Comparison of ENCODE assay signal across 2 cellular contexts in the genomic region with DNA sequence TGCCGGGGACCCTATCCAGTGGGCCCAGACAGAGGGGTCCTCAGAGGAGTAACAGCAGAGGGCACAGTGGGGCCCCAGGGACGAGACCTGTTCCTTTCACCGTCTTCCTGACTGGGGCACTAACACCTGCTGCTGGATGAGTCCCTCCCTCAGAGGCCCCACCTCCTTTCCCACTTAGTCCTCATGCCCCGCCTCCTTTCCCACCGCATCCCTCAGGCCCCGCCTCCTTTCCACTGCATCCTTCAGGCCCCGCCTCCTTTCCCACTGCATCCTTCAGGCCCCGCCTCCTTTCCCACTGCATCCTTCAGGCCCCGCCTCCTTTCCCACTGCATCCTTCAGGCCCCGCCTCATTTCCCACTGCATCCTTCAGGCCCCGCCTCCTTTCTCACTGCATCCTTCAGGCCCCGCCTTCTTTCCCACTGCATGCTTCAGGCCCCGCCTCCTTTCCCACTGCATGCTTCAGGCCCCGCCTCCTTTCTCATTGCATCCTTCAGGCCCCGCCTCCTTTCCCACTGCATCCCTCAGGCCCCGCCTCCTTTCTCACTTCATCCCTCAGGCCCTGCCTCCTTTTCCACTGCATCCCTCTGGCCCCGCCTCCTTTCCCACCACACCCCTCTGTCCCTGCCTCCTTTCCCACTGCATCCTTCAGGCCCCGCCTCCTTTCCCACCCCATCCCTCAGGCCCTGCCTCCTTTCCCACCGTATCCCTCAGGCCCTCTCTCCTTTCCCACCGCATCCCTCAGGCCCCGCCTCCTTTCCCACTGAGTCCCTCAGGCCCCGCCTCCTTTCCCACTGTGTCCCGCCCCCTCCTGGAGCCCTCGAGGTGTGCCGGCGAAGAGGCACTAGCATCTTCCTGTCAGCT.
A peak's percentile ranks its signal among the peaks of the same experiment; 100 is the strongest.
TF ChIP-seq lines count a peak whose summit lies in the region.

No MANE protein-coding gene starts in this region.

TF ChIP-seq in HEK293, 187 proteins besides CTCF, POLR2A, EP300 and RAD21:
- TF ChIP-seq KLF8 (tag by site-specific recombination; IDR thresholded peaks at IDR 0.05) = peak; percentile 65; the same call in 1 of the 2 replicates
- peak; percentile 62 for TF ChIP-seq SP3 (tag by site-specific recombination; IDR thresholded peaks at IDR 0.05)
- peak; percentile 88 for TF ChIP-seq KLF9 (tag by site-specific recombination; IDR thresholded peaks at IDR 0.05; ENCODE audit: low read depth)
- no peak for TF ChIP-seq ZNF311 (tag by site-specific recombination; IDR thresholded peaks at IDR 0.05; ENCODE audit: borderline replicate concordance)
- TF ChIP-seq, protein P1, sequence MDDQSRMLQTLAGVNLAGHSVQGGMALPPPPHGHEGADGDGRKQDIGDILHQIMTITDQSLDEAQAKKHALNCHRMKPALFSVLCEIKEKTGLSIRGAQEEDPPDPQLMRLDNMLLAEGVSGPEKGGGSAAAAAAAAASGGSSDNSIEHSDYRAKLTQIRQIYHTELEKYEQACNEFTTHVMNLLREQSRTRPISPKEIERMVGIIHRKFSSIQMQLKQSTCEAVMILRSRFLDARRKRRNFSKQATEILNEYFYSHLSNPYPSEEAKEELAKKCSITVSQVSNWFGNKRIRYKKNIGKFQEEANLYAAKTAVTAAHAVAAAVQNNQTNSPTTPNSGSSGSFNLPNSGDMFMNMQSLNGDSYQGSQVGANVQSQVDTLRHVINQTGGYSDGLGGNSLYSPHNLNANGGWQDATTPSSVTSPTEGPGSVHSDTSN (CRISPR knock-in tag; IDR thresholded peaks at IDR 0.05) = no peak
- TF ChIP-seq ZNF514 (tag by site-specific recombination; IDR thresholded peaks at IDR 0.05) = no peak
- peak; percentile 59 for TF ChIP-seq SP2 (tag by site-specific recombination; IDR thresholded peaks at IDR 0.05)
- TF ChIP-seq IKZF3 (tag by site-specific recombination; IDR thresholded peaks at IDR 0.05) = peak; percentile 19; the same call in 1 of the 2 replicates
- TF ChIP-seq, protein P2, sequence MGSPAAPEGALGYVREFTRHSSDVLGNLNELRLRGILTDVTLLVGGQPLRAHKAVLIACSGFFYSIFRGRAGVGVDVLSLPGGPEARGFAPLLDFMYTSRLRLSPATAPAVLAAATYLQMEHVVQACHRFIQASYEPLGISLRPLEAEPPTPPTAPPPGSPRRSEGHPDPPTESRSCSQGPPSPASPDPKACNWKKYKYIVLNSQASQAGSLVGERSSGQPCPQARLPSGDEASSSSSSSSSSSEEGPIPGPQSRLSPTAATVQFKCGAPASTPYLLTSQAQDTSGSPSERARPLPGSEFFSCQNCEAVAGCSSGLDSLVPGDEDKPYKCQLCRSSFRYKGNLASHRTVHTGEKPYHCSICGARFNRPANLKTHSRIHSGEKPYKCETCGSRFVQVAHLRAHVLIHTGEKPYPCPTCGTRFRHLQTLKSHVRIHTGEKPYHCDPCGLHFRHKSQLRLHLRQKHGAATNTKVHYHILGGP (tag by site-specific recombination; IDR thresholded peaks at IDR 0.05) = no peak
- TF ChIP-seq, protein P3, sequence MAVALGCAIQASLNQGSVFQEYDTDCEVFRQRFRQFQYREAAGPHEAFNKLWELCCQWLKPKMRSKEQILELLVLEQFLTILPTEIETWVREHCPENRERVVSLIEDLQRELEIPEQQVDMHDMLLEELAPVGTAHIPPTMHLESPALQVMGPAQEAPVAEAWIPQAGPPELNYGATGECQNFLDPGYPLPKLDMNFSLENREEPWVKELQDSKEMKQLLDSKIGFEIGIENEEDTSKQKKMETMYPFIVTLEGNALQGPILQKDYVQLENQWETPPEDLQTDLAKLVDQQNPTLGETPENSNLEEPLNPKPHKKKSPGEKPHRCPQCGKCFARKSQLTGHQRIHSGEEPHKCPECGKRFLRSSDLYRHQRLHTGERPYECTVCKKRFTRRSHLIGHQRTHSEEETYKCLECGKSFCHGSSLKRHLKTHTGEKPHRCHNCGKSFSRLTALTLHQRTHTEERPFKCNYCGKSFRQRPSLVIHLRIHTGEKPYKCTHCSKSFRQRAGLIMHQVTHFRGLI (tag by site-specific recombination; IDR thresholded peaks at IDR 0.05) = no peak
- no peak for TF ChIP-seq SP7 (tag by site-specific recombination; IDR thresholded peaks at IDR 0.05)
- no peak for TF ChIP-seq BCL11A (tag by site-specific recombination; IDR thresholded peaks at IDR 0.05; ENCODE audit: low read depth)
- TF ChIP-seq ZNF600 (tag by site-specific recombination; IDR thresholded peaks at IDR 0.05) = no peak

TF ChIP-seq in GM12878, 131 proteins besides CTCF, POLR2A, EP300 and RAD21:
- TF ChIP-seq HDGF (IDR thresholded peaks at IDR 0.05) (0 out of 2 replicates have a peak, but pooled peaks have one; percentile 15), TCF3 (IDR thresholded peaks at IDR 0.05; ENCODE audit: borderline replicate concordance, insufficient read depth, low read depth, low read length) (no peak)
